Comparison of ENCODE assay signal across 8 cellular contexts in genomic region chr7:2508327-2509231, GRCh38. TPM values are rescaled to one million over a fixed set of nuclear protein-coding genes. Genes with fewer than 3 reads are reported as not detected.
DNase-seq lines count a peak whose midpoint lies in the region; ATAC-seq and TF ChIP-seq lines count a peak whose summit lies in the region.

No MANE protein-coding gene starts in this region.

- 57 to 69% (median 62%) methylated on average over 12 to 43 of the region's 43 CpGs for WGBS in adrenal gland, 4 donors
- WGBS in lung, 2 donors = 27 to 34% methylated on average over 41 to 43 of the region's 43 CpGs

- no peaks in the 10 kb centered on the region for H3K27me3 ChIP-seq in GM06990 (replicated peaks; ENCODE audit: control insufficient read depth, insufficient read depth, low read length)
- no peaks in the 10 kb centered on the region for H3K27me3 ChIP-seq in adrenal gland
- H3K27me3 ChIP-seq in lung (ENCODE audit: control insufficient read depth, insufficient read depth) = no peaks in the 10 kb centered on the region

- peak overlapping the region; percentile 79 for H3K27ac Mint-ChIP-seq in T-helper 1 cell treated with Interleukin-12 subunit alpha and Interleukin-12 subunit beta and Interleukin-4 antibody, amounts not matched to agents 30 μg/mL and 1 μg/mL, for 36 hours
- peak overlapping the region; percentile 53 for H3K27ac Mint-ChIP-seq in type B pancreatic cell

- no peak for TF ChIP-seq POLR2A in adrenal gland (IDR thresholded peaks at IDR 0.05)

- DNase-seq in GM06990 (ENCODE audit: extremely low read depth, insufficient read length) (peak; percentile 53), adrenal gland (peak in 4 of 7 donors; percentile 54 to 75 (median 58)), lung (ENCODE audit: low spot score) (no peak), type B pancreatic cell (ENCODE audit: extremely low spot score, unreplicated experiment) (no peak), NCI-H128 (lab: John Stamatoyannopoulos, UW; ENCODE audit: unreplicated experiment) (no peak)

- H3K4me1 ChIP-seq in adrenal gland (replicated peaks in 1 of 2) (peaks cover 0 to 25% of the 10 kb centered on the region in 2 donors), lung (ENCODE audit: control insufficient read depth in 2 of 2, insufficient read depth in 2 of 2, low read length in 2 of 2) (peaks cover 0 to 27% of the 10 kb centered on the region in 2 donors)

- peak; percentile 47 for ATAC-seq in HG03460 (IDR thresholded peaks at IDR 0.05; ENCODE audit: unreplicated experiment)
- peak; percentile 37 for ATAC-seq in lung (ENCODE audit: insufficient read depth, low FRiP score)
- ATAC-seq in GM18858 (IDR thresholded peaks at IDR 0.05; ENCODE audit: unreplicated experiment) = no peak

- H3K36me3 ChIP-seq in GM06990 (ENCODE audit: control insufficient read depth, insufficient read depth, low read length) = no peaks in the 10 kb centered on the region
- no peaks in the 10 kb centered on the region for H3K36me3 ChIP-seq in adrenal gland (replicated peaks in 1 of 2)
- no peaks in the 10 kb centered on the region for H3K36me3 ChIP-seq in lung (ENCODE audit: control insufficient read depth in 2 of 2, insufficient read depth in 2 of 2, low read length in 2 of 2)

- H3K4me3 ChIP-seq in GM06990 (replicated peaks; ENCODE audit: low read depth, low read length) (no peak overlapping the region), adrenal gland (no peak overlapping the region), lung (no peak overlapping the region)

- H3K27me3 Mint-ChIP-seq in T-helper 1 cell treated with Interleukin-12 subunit alpha and Interleukin-12 subunit beta and Interleukin-4 antibody, amounts not matched to agents 30 μg/mL and 1 μg/mL, for 36 hours (ENCODE audit: low read depth) = no peaks in the 10 kb centered on the region
- no peaks in the 10 kb centered on the region for H3K27me3 Mint-ChIP-seq in type B pancreatic cell

- intact Hi-C loops in adrenal gland (cut with DNase I) = no loop called here

- peak overlapping the region in 2 of 5 donors; percentile 54 to 80 for H3K27ac ChIP-seq in adrenal gland
- H3K27ac ChIP-seq in lung (ENCODE audit: low read depth in 1 of 2, low read length in 1 of 2) = peak overlapping the region in 1 of 2 donors; percentile 82

- H3K9me3 ChIP-seq in adrenal gland (replicated peaks in 1 of 3) (no peaks in the 10 kb centered on the region), lung (ENCODE audit: control insufficient read depth in 2 of 2, insufficient read depth in 1 of 2, low read length in 1 of 2) (no peaks in the 10 kb centered on the region)

- TF ChIP-seq CTCF in GM06990 (IDR thresholded peaks at IDR 0.05; ENCODE audit: insufficient read depth, low read length, poor library complexity, severe bottlenecking) = no peak
- TF ChIP-seq CTCF in adrenal gland (IDR thresholded peaks at IDR 0.05) = no peak
- TF ChIP-seq CTCF in lung (IDR thresholded peaks at IDR 0.05; ENCODE audit: control extremely low read depth, extremely low read depth) = no peak
- TF ChIP-seq CTCF in type B pancreatic cell (conservative IDR thresholded peaks at IDR 0.05) = no peak

- no peaks in the 10 kb centered on the region for H3K36me3 Mint-ChIP-seq in T-helper 1 cell treated with Interleukin-12 subunit alpha and Interleukin-12 subunit beta and Interleukin-4 antibody, amounts not matched to agents 30 μg/mL and 1 μg/mL, for 36 hours (ENCODE audit: low read depth)
- H3K36me3 Mint-ChIP-seq in type B pancreatic cell = no peaks in the 10 kb centered on the region

- peak overlapping the region; percentile 68 for H3K4me3 Mint-ChIP-seq in T-helper 1 cell treated with Interleukin-12 subunit alpha and Interleukin-12 subunit beta and Interleukin-4 antibody, amounts not matched to agents 30 μg/mL and 1 μg/mL, for 36 hours
- peak overlapping the region; percentile 36 for H3K4me3 Mint-ChIP-seq in type B pancreatic cell

- H3K9me3 Mint-ChIP-seq in T-helper 1 cell treated with Interleukin-12 subunit alpha and Interleukin-12 subunit beta and Interleukin-4 antibody, amounts not matched to agents 30 μg/mL and 1 μg/mL, for 36 hours = no peaks in the 10 kb centered on the region
- H3K9me3 Mint-ChIP-seq in type B pancreatic cell = no peaks in the 10 kb centered on the region

- H3K4me1 Mint-ChIP-seq in T-helper 1 cell treated with Interleukin-12 subunit alpha and Interleukin-12 subunit beta and Interleukin-4 antibody, amounts not matched to agents 30 μg/mL and 1 μg/mL, for 36 hours (ENCODE audit: low read depth) = peaks cover 31% of the 10 kb centered on the region
- H3K4me1 Mint-ChIP-seq in type B pancreatic cell (ENCODE audit: unreplicated experiment) = peaks cover 24% of the 10 kb centered on the region

RNA-seq across cellular contexts. Expression of gene LFNG, which starts 11.0 kb away (rescaled TPM):
- total RNA-seq in adrenal gland = 10 to 100 TPM in 6 of 8 donors, 1 to 10 TPM in 2; 4.7 to 26.1 (median 14.3) TPM
- 10 to 100 TPM in 2 of 3 donors, 1 to 10 TPM in 1; 1.4 to 20.7 (median 15.5) TPM for polyA plus RNA-seq in adrenal gland
- 10 to 100 TPM; 11.5 to 47.6 TPM for total RNA-seq in lung
- polyA plus RNA-seq in lung = 10 to 100 TPM; 18.9 to 28.6 TPM
- total RNA-seq in type B pancreatic cell (ENCODE audit: low replicate concordance) = 5.0 and 15.3 TPM in 2 replicates

RNA-seq across cellular contexts. Expression of gene GRIFIN, which starts 32.4 kb away (rescaled TPM):
- not detected for total RNA-seq in adrenal gland
- not detected for polyA plus RNA-seq in adrenal gland
- total RNA-seq in lung = not detected
- not detected for polyA plus RNA-seq in lung
- total RNA-seq in type B pancreatic cell (ENCODE audit: low replicate concordance) = not detected in 2 replicates

RNA-seq across cellular contexts. Expression of gene BRAT1, which starts 46.7 kb away (rescaled TPM):
- total RNA-seq in adrenal gland = 10 to 100 TPM; 45.1 to 88.6 (median 72.4) TPM
- 100 to 1,000 TPM in 2 of 3 donors, 1 to 10 TPM in 1; 3.7 to 120 (median 101) TPM for polyA plus RNA-seq in adrenal gland
- total RNA-seq in lung = 10 to 100 TPM; 28.7 to 29.4 TPM
- 10 to 100 TPM; 23.2 to 30.4 TPM for polyA plus RNA-seq in lung
- 25.2 and 40.3 TPM in 2 replicates for total RNA-seq in type B pancreatic cell (ENCODE audit: low replicate concordance)

RNA-seq across cellular contexts. Expression of gene IQCE, which starts 50.2 kb away (rescaled TPM):
- 10 to 100 TPM; 12.3 to 33.2 (median 14.7) TPM for total RNA-seq in adrenal gland
- polyA plus RNA-seq in adrenal gland = 10 to 100 TPM in 1 of 3 donors, 1 to 10 TPM in 2; 6.2 to 16.7 (median 7.9) TPM
- 10 to 100 TPM; 20.9 to 29.0 TPM for total RNA-seq in lung
- 10 to 100 TPM in 1 of 2 donors, 1 to 10 TPM in 1; 8.1 to 11.0 TPM for polyA plus RNA-seq in lung
- total RNA-seq in type B pancreatic cell (ENCODE audit: low replicate concordance) = 25.7 and 35.2 TPM in 2 replicates

Comparison
In these comparisons a context has a peak if more than half of its experiments do, and no peak if none do; other contexts are left out.
1. DNase-seq: peak in GM06990 (single experiment) and adrenal gland (4 of 7); none in lung (single experiment), type B pancreatic cell (single experiment) and NCI-H128 (single experiment).